Comparison of ENCODE assay signal across 1 cellular context in genomic region chr7:100478966-100479660, GRCh38.
TF ChIP-seq lines count a peak whose summit lies in the region.

Gene TSC22D4 (minus strand): TSS chr7:100479214. CDS start chr7:100478038, 1,176 bp downstream.

TF ChIP-seq in GM12878, 131 proteins besides CTCF, POLR2A, EP300 and RAD21 (continued from another document):
- TF ChIP-seq TCF7 (IDR thresholded peaks at IDR 0.05; ENCODE audit: borderline replicate concordance): no peak
- TF ChIP-seq, protein P1, sequence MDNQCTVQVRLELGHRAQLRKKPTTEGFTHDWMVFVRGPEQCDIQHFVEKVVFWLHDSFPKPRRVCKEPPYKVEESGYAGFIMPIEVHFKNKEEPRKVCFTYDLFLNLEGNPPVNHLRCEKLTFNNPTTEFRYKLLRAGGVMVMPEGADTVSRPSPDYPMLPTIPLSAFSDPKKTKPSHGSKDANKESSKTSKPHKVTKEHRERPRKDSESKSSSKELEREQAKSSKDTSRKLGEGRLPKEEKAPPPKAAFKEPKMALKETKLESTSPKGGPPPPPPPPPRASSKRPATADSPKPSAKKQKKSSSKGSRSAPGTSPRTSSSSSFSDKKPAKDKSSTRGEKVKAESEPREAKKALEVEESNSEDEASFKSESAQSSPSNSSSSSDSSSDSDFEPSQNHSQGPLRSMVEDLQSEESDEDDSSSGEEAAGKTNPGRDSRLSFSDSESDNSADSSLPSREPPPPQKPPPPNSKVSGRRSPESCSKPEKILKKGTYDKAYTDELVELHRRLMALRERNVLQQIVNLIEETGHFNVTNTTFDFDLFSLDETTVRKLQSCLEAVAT (IDR thresholded peaks at IDR 0.05): no peak; the same call in 1 of the 2 replicates
- no peak for TF ChIP-seq PAX8 (IDR thresholded peaks at IDR 0.05)
- no peak; the same call in 1 of the 2 replicates for TF ChIP-seq LARP7 (IDR thresholded peaks at IDR 0.05)
